In the genomic region with DNA sequence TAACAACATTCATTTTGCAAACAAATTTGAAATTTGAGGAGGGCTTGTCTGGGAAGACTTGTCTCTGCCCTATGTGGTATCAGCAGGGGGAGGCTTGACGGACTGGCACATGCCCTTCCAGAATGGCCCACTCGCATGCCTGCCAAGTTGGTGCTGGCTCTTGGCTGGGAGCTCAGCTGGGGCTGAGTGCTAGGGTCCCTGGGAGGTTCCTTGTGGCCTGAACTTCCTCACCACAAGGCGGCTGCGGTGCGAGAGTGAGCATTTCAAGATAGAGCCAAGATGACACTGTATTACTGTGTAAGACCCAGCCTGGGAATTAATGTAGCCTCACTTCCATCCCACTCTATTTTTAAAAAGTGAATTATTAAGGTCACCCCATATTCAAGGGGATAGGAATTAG, we compare ENCODE assay signal across 1 cellular context.
TF ChIP-seq lines count a peak whose summit lies in the region.

No MANE protein-coding gene starts in this region.

TF ChIP-seq in GM12878, 131 proteins besides CTCF, POLR2A, EP300 and RAD21 (continued from another document):
- TF ChIP-seq, protein P1, sequence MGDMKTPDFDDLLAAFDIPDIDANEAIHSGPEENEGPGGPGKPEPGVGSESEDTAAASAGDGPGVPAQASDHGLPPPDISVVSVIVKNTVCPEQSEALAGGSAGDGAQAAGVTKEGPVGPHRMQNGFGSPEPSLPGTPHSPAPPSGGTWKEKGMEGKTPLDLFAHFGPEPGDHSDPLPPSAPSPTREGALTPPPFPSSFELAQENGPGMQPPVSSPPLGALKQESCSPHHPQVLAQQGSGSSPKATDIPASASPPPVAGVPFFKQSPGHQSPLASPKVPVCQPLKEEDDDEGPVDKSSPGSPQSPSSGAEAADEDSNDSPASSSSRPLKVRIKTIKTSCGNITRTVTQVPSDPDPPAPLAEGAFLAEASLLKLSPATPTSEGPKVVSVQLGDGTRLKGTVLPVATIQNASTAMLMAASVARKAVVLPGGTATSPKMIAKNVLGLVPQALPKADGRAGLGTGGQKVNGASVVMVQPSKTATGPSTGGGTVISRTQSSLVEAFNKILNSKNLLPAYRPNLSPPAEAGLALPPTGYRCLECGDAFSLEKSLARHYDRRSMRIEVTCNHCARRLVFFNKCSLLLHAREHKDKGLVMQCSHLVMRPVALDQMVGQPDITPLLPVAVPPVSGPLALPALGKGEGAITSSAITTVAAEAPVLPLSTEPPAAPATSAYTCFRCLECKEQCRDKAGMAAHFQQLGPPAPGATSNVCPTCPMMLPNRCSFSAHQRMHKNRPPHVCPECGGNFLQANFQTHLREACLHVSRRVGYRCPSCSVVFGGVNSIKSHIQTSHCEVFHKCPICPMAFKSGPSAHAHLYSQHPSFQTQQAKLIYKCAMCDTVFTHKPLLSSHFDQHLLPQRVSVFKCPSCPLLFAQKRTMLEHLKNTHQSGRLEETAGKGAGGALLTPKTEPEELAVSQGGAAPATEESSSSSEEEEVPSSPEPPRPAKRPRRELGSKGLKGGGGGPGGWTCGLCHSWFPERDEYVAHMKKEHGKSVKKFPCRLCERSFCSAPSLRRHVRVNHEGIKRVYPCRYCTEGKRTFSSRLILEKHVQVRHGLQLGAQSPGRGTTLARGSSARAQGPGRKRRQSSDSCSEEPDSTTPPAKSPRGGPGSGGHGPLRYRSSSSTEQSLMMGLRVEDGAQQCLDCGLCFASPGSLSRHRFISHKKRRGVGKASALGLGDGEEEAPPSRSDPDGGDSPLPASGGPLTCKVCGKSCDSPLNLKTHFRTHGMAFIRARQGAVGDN (IDR thresholded peaks at IDR 0.05), result 0 out of 2 replicates have a peak, but pooled peaks have one; percentile 34
- TF ChIP-seq MXI1 (IDR thresholded peaks at IDR 0.05; ENCODE audit: low read depth, low read length), result no peak
- no peak for TF ChIP-seq EGR1 (IDR thresholded peaks at IDR 0.05; ENCODE audit: borderline replicate concordance in 1 of 2, low read depth in 2 of 2, low read length in 2 of 2)
- TF ChIP-seq NBN (IDR thresholded peaks at IDR 0.05), result no peak
- TF ChIP-seq GATAD2B (conservative IDR thresholded peaks at IDR 0.05; ENCODE audit: low read depth), result 0 out of 2 replicates have a peak, but pooled peaks have one; percentile 43
- no peak for TF ChIP-seq SMAD5 (IDR thresholded peaks at IDR 0.05; ENCODE audit: low read depth)
- no peak for TF ChIP-seq SIN3A (IDR thresholded peaks at IDR 0.05; ENCODE audit: low read depth, low read length)
- no peak for TF ChIP-seq KDM1A (IDR thresholded peaks at IDR 0.05; ENCODE audit: borderline replicate concordance)
- no peak for TF ChIP-seq ZNF24 (IDR thresholded peaks at IDR 0.05)
- no peak for TF ChIP-seq HCFC1 (IDR thresholded peaks at IDR 0.05; ENCODE audit: low read length)
- TF ChIP-seq CHD2 (IDR thresholded peaks at IDR 0.05; ENCODE audit: borderline replicate concordance, low read depth, low read length), result no peak
- TF ChIP-seq, protein P2, sequence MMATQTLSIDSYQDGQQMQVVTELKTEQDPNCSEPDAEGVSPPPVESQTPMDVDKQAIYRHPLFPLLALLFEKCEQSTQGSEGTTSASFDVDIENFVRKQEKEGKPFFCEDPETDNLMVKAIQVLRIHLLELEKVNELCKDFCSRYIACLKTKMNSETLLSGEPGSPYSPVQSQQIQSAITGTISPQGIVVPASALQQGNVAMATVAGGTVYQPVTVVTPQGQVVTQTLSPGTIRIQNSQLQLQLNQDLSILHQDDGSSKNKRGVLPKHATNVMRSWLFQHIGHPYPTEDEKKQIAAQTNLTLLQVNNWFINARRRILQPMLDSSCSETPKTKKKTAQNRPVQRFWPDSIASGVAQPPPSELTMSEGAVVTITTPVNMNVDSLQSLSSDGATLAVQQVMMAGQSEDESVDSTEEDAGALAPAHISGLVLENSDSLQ (IDR thresholded peaks at IDR 0.05), result no peak
- TF ChIP-seq SRF (IDR thresholded peaks at IDR 0.05; ENCODE audit: low read depth in 2 of 2, low read length in 2 of 2), result no peak
- TF ChIP-seq MEF2A (IDR thresholded peaks at IDR 0.05; ENCODE audit: insufficient read depth, low read depth, low read length), result 0 out of 2 replicates have a peak, but pooled peaks have one; percentile 34
- no peak for TF ChIP-seq ZNF622 (IDR thresholded peaks at IDR 0.05)
- no peak for TF ChIP-seq STAT1 (conservative IDR thresholded peaks at IDR 0.05)
- TF ChIP-seq YY1 (IDR thresholded peaks at IDR 0.05; ENCODE audit: low read depth, low read length), result peak; percentile 51; the same call in 1 of the 2 replicates
- no peak for TF ChIP-seq SPI1 (IDR thresholded peaks at IDR 0.05; ENCODE audit: borderline replicate concordance, insufficient read depth, low read depth, low read length)
- peak; percentile 46; the same call in 1 of the 2 replicates for TF ChIP-seq IRF4 (IDR thresholded peaks at IDR 0.05; ENCODE audit: low read depth, low read length)
TF ChIP-seq in GM12878: peak in this region for 9.
